ENCODE assay signal across 8 cellular contexts in genomic region chr11:9363954-9364912, GRCh38. TPM values are rescaled to one million over a fixed set of nuclear protein-coding genes. Genes with fewer than 3 reads are reported as not detected.
DNase-seq lines count a peak whose midpoint lies in the region; ATAC-seq and TF ChIP-seq lines count a peak whose summit lies in the region.

No MANE protein-coding gene starts in this region.

- H3K4me3 ChIP-seq in SK-N-SH (ENCODE audit: low read depth in 2 of 2, low read length in 1 of 2) = peak overlapping the region; percentile 26 to 46; a peak in 3 of 4 replicates

- peak overlapping the region; percentile 65 for H3K4me2 ChIP-seq in SK-N-SH

- H3F3A ChIP-seq in SK-N-SH (replicated peaks; ENCODE audit: insufficient read depth) = peaks cover 34% of the 10 kb centered on the region

- no peaks in the 10 kb centered on the region for H3K36me3 Mint-ChIP-seq in activated naive CD4-positive, alpha-beta T cell treated with anti-CD3 and anti-CD28 coated beads, Interleukin-2, amount 50 U/mL, for 24 hours

- CTCF ChIA-PET in SK-N-SH (lab: Yijun Ruan, JAX) = interaction anchor here (1.0 to 1.9 kb wide), 2 partner anchors 9 to 21 kb away, joined by 4 read pairs; partner anchors contain the start of gene IPO7

- peak overlapping the region; percentile 75 for H3K4me3 Mint-ChIP-seq in activated naive CD4-positive, alpha-beta T cell treated with anti-CD3 and anti-CD28 coated beads, Interleukin-2, amount 50 U/mL, for 24 hours

- POLR2A ChIA-PET in SK-N-SH (lab: Yijun Ruan, JAX) = interaction anchor here (0.6 to 1.4 kb wide), 8 partner anchors 9 to 99 kb away, joined by 3 to 7 read pairs (median 4); partner anchors contain the start of genes DENND5A and IPO7

- no peaks in the 10 kb centered on the region for H3K36me3 ChIP-seq in SK-N-SH (replicated peaks in 1 of 2; ENCODE audit: control insufficient read depth in 1 of 2, insufficient read depth in 2 of 2, low read length in 1 of 2)

- H3K27me3 Mint-ChIP-seq in activated naive CD4-positive, alpha-beta T cell treated with anti-CD3 and anti-CD28 coated beads, Interleukin-2, amount 50 U/mL, for 24 hours = no peaks in the 10 kb centered on the region

- peaks cover 36% of the 10 kb centered on the region for H3K4me1 Mint-ChIP-seq in activated naive CD4-positive, alpha-beta T cell treated with anti-CD3 and anti-CD28 coated beads, Interleukin-2, amount 50 U/mL, for 24 hours

- no peaks in the 10 kb centered on the region for H4K20me1 ChIP-seq in SK-N-SH (ENCODE audit: insufficient read depth)

- TF ChIP-seq EP300 in SK-N-SH (IDR thresholded peaks at IDR 0.05; ENCODE audit: borderline replicate concordance in 1 of 2, low read depth in 1 of 2, low read length in 1 of 2) = peak; percentile 21 to 90; a peak in 2 of 4 replicates

- no peaks in the 10 kb centered on the region for H3K9me3 ChIP-seq in SK-N-SH

- peak overlapping the region; percentile 87 for H3K27ac Mint-ChIP-seq in activated naive CD4-positive, alpha-beta T cell treated with anti-CD3 and anti-CD28 coated beads, Interleukin-2, amount 50 U/mL, for 24 hours

- no peaks in the 10 kb centered on the region for H3K9me3 Mint-ChIP-seq in activated naive CD4-positive, alpha-beta T cell treated with anti-CD3 and anti-CD28 coated beads, Interleukin-2, amount 50 U/mL, for 24 hours

- H3K4me1 ChIP-seq in SK-N-SH (ENCODE audit: control insufficient read depth in 1 of 2, insufficient read depth in 2 of 2, low read depth in 1 of 2, low read length in 1 of 2) = peaks cover 14 to 25% of the 10 kb centered on the region in 2 experiments; a peak in 3 of 4 replicates

- no peaks in the 10 kb centered on the region for H3K79me2 ChIP-seq in SK-N-SH (ENCODE audit: insufficient read depth)

- TF ChIP-seq POLR2A in GM10847 (IDR thresholded peaks at IDR 0.05; ENCODE audit: extremely low read depth, insufficient read length) = peak; percentile 88

- TF ChIP-seq RAD21 in SK-N-SH (IDR thresholded peaks at IDR 0.05; ENCODE audit: low read length) = no peak

- peak overlapping the region; percentile 68 for H3K9ac ChIP-seq in SK-N-SH

- H3K27ac ChIP-seq in SK-N-SH (ENCODE audit: low read depth in 2 of 2, low read length in 1 of 2) (peak overlapping the region; percentile 93 to 96), temporal lobe (ENCODE audit: low read depth, low read length) (peak overlapping the region; percentile 98)

- ATAC-seq in HG02623 (IDR thresholded peaks at IDR 0.05; ENCODE audit: unreplicated experiment) (peak; percentile 88), omental fat pad (ENCODE audit: low FRiP score) (peak; percentile 99)

- H2AFZ ChIP-seq in SK-N-SH (ENCODE audit: low read depth) = peak overlapping the region; percentile 85

- H3K27me3 ChIP-seq in SK-N-SH (ENCODE audit: insufficient read depth) = no peaks in the 10 kb centered on the region

- DNase-seq in NCI-H1092 (lab: John Stamatoyannopoulos, UW) (peak; percentile 66), SK-N-SH (peak; percentile 93), glomerular visceral epithelial cell (ENCODE audit: extremely low spot score) (peak; percentile 97), omental fat pad (ENCODE audit: low spot score) (peak; percentile 80)

- no peak for TF ChIP-seq CTCF in SK-N-SH (IDR thresholded peaks at IDR 0.05)
- TF ChIP-seq CTCF in omental fat pad (IDR thresholded peaks at IDR 0.05) = no peak

- H3K9me2 ChIP-seq in SK-N-SH = no peaks in the 10 kb centered on the region

- 14% methylated on average over 39 of the region's 64 CpGs for WGBS in SK-N-SH (ENCODE audit: low lambda C conversion rate)

TF ChIP-seq in SK-N-SH, 30 proteins besides CTCF, POLR2A, EP300 and RAD21 (continues in another document):
- TF ChIP-seq REST (IDR thresholded peaks at IDR 0.05; ENCODE audit: low read depth, low read length) = 0 out of 2 replicates have a peak, but pooled peaks have one; percentile 5
- peak; percentile 93 for TF ChIP-seq FOSL2 (IDR thresholded peaks at IDR 0.05; ENCODE audit: borderline replicate concordance, low read depth)
- peak; percentile 96 for TF ChIP-seq TEAD4 (IDR thresholded peaks at IDR 0.05; ENCODE audit: borderline replicate concordance, insufficient read depth)
- TF ChIP-seq GATA2 (CRISPR knock-in tag; IDR thresholded peaks at IDR 0.05) = no peak
- TF ChIP-seq PBX3 (IDR thresholded peaks at IDR 0.05) = peak; percentile 33; the same call in 1 of the 2 replicates
- peak; percentile 68 for TF ChIP-seq TCF12 (IDR thresholded peaks at IDR 0.05)
- TF ChIP-seq NFIC (IDR thresholded peaks at IDR 0.05; ENCODE audit: borderline replicate concordance) = peak; percentile 66
- no peak for TF ChIP-seq USF2 (IDR thresholded peaks at IDR 0.05; ENCODE audit: borderline replicate concordance, low read depth, low read length)
- no peak for TF ChIP-seq SMC3 (IDR thresholded peaks at IDR 0.05; ENCODE audit: low read depth, low read length)
- TF ChIP-seq IRF3 (IDR thresholded peaks at IDR 0.05; ENCODE audit: low read depth, low read length) = no peak
- TF ChIP-seq TAF1 (IDR thresholded peaks at IDR 0.05; ENCODE audit: borderline replicate concordance, low read depth, low read length) = peak; percentile 70; the same call in 1 of the 2 replicates
- TF ChIP-seq FOXJ3 (CRISPR knock-in tag; IDR thresholded peaks at IDR 0.05) = no peak
- TF ChIP-seq RCOR1 (IDR thresholded peaks at IDR 0.05; ENCODE audit: low read length) = no peak
- peak; percentile 67 for TF ChIP-seq POLR2AphosphoS5 (IDR thresholded peaks at IDR 0.05; ENCODE audit: low read depth, low read length)
- TF ChIP-seq CHD2 (IDR thresholded peaks at IDR 0.05; ENCODE audit: low read length, partially characterized antibody) = peak; percentile 45
- TF ChIP-seq RXRA (IDR thresholded peaks at IDR 0.05; ENCODE audit: borderline replicate concordance, low read depth) = peak; percentile 65; the same call in 1 of the 2 replicates
- peak; percentile 64; the same call in 1 of the 2 replicates for TF ChIP-seq MXI1 (IDR thresholded peaks at IDR 0.05; ENCODE audit: low read depth, low read length)
- TF ChIP-seq EZH2phosphoT487 (IDR thresholded peaks at IDR 0.05; ENCODE audit: borderline replicate concordance, low read depth) = no peak

RNA-seq across cellular contexts. Expression of gene IPO7, which starts 20.2 kb away (rescaled TPM):
- 25.4 and 34.8 TPM in 2 replicates for polyA plus RNA-seq in SK-N-SH (2012; rRNA removed)
- polyA plus RNA-seq in SK-N-SH (2012; cell fraction: cytosol; rRNA removed) = 43.0 and 46.0 TPM in 2 replicates
- polyA plus RNA-seq in SK-N-SH (2012; cell fraction: nucleus; rRNA removed) = 11.3 and 27.1 TPM in 2 replicates
- total RNA-seq in omental fat pad (100 to 1,000 TPM; 101 to 205 (median 110) TPM), temporal lobe (245 TPM)

RNA-seq across cellular contexts. Expression of gene TMEM41B, which starts 49.8 kb away (rescaled TPM):
- polyA plus RNA-seq in SK-N-SH (2012; rRNA removed) = 19.8 and 23.5 TPM in 2 replicates
- polyA plus RNA-seq in SK-N-SH (2012; cell fraction: cytosol; rRNA removed) = 16.6 and 18.1 TPM in 2 replicates
- polyA plus RNA-seq in SK-N-SH (2012; cell fraction: nucleus; rRNA removed) = 52.0 and 55.3 TPM in 2 replicates
- total RNA-seq in omental fat pad = 10 to 100 TPM; 21.6 to 28.1 (median 22.7) TPM
- total RNA-seq in temporal lobe = 37.4 TPM

Comparison
In these comparisons a context has a peak if more than half of its experiments do, and no peak if none do; other contexts are left out.
1. Peak in every context shown above with its lines: DNase-seq, ATAC-seq, H3K4me3 ChIP-seq and H3K27ac ChIP-seq.